In the genomic region with DNA sequence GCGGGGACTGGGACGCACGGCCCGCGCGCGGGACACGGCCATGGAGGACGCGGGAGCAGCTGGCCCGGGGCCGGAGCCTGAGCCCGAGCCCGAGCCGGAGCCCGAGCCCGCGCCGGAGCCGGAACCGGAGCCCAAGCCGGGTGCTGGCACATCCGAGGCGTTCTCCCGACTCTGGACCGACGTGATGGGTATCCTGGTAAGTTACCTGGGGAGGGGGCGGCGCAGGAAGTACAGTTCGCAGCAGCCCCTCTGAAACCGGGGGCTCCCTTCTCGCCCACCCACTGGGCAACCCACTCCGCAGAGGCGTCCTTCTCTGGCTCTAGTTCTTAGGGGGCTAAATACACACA, we compare ENCODE assay signal across 8 cellular contexts. TPM values are rescaled to one million over a fixed set of nuclear protein-coding genes. Genes with fewer than 3 reads are reported as not detected.
DNase-seq lines count a peak whose midpoint lies in the region; ATAC-seq, FAIRE-seq and TF ChIP-seq lines count a peak whose summit lies in the region.
"Had no signal": no experiment of that assay in that cellular context is flagged by ENCODE, and none has a peak within 500 bp of the region (broad histone marks: within the 10 kb centered on the region; RNA-seq: fewer than 3 reads in every experiment).

No MANE protein-coding gene starts in this region.

- H3K9me3 Mint-ChIP-seq in activated naive CD8-positive, alpha-beta T cell treated with anti-CD3 and anti-CD28 coated beads, Interleukin-2, amount 50 U/mL, for 24 hours = no peaks in the 10 kb centered on the region
- H3K9me3 Mint-ChIP-seq in stimulated activated naive B cell treated with anti-CD40 and anti-IgM and Interleukin-4, amounts not matched to agents 10 μg/mL and 1 μg/mL and 100 μg/mL, for 72 hours = no peaks in the 10 kb centered on the region

- H3K9ac ChIP-seq in kidney (ENCODE audit: low read length in 2 of 2) = peak overlapping the region; percentile 6 to 83

- H3K4me3 Mint-ChIP-seq in activated naive CD8-positive, alpha-beta T cell treated with anti-CD3 and anti-CD28 coated beads, Interleukin-2, amount 50 U/mL, for 24 hours = peak overlapping the region; percentile 21
- peak overlapping the region; percentile 67 to 74 for H3K4me3 Mint-ChIP-seq in stimulated activated naive B cell treated with anti-CD40 and anti-IgM and Interleukin-4, amounts not matched to agents 10 μg/mL and 1 μg/mL and 100 μg/mL, for 72 hours

- no peak for TF ChIP-seq CTCF in kidney (IDR thresholded peaks at IDR 0.05; ENCODE audit: borderline replicate concordance, extremely low read depth, insufficient read depth)

- no peak for FAIRE-seq in kidney (lab: Jason Lieb, UNC)
- FAIRE-seq in urothelium cell line (lab: Jason Lieb, UNC) = no peak

- peaks cover 7% of the 10 kb centered on the region for H3K4me1 Mint-ChIP-seq in activated naive CD8-positive, alpha-beta T cell treated with anti-CD3 and anti-CD28 coated beads, Interleukin-2, amount 50 U/mL, for 24 hours
- H3K4me1 Mint-ChIP-seq in stimulated activated naive B cell treated with anti-CD40 and anti-IgM and Interleukin-4, amounts not matched to agents 10 μg/mL and 1 μg/mL and 100 μg/mL, for 72 hours = peaks cover 6 to 8% of the 10 kb centered on the region in 2 donors

- peaks cover 0 to 7% of the 10 kb centered on the region in 2 donors for H3K4me1 ChIP-seq in kidney (ENCODE audit: control insufficient read depth in 1 of 2, insufficient read depth in 1 of 2, low read depth in 1 of 2, low read length in 2 of 2)

- H3K36me3 ChIP-seq in kidney (ENCODE audit: control insufficient read depth in 1 of 2, insufficient read depth in 2 of 2, low read length in 2 of 2) = no peaks in the 10 kb centered on the region

- DNase-seq in activated naive CD8-positive, alpha-beta T cell treated with anti-CD3 and anti-CD28 coated beads, Interleukin-2, amount 50 U/mL, for 24 hours = no peak
- DNase-seq in kidney (peak; percentile 78), urothelium cell line (ENCODE audit: low spot score) (no peak), left lobe of liver (ENCODE audit: low spot score) (no peak)
- no peak for DNase-seq in stimulated activated naive B cell treated with anti-CD40 and anti-IgM and Interleukin-4, amounts not matched to agents 10 μg/mL and 1 μg/mL and 100 μg/mL, for 72 hours
- DNase-seq: activated CD4-positive, alpha-beta T cell treated with anti-CD3 and anti-CD28 coated beads, Interleukin-2, amount 50 U/mL, for 1 hour had no signal

- H3K36me3 Mint-ChIP-seq in activated naive CD8-positive, alpha-beta T cell treated with anti-CD3 and anti-CD28 coated beads, Interleukin-2, amount 50 U/mL, for 24 hours (ENCODE audit: low read depth) = no peaks in the 10 kb centered on the region
- no peaks in the 10 kb centered on the region for H3K36me3 Mint-ChIP-seq in stimulated activated naive B cell treated with anti-CD40 and anti-IgM and Interleukin-4, amounts not matched to agents 10 μg/mL and 1 μg/mL and 100 μg/mL, for 72 hours

- no peak overlapping the region for H3K27ac Mint-ChIP-seq in activated naive CD8-positive, alpha-beta T cell treated with anti-CD3 and anti-CD28 coated beads, Interleukin-2, amount 50 U/mL, for 24 hours
- no peak overlapping the region for H3K27ac Mint-ChIP-seq in stimulated activated naive B cell treated with anti-CD40 and anti-IgM and Interleukin-4, amounts not matched to agents 10 μg/mL and 1 μg/mL and 100 μg/mL, for 72 hours

- peak overlapping the region; percentile 73 to 89 for H3K27ac ChIP-seq in kidney (ENCODE audit: low read depth in 2 of 2, low read length in 2 of 2)

- H3K4me3 ChIP-seq in kidney (ENCODE audit: low read length in 2 of 2) = peak overlapping the region; percentile 73 to 76

- H3K27me3 Mint-ChIP-seq in activated naive CD8-positive, alpha-beta T cell treated with anti-CD3 and anti-CD28 coated beads, Interleukin-2, amount 50 U/mL, for 24 hours = peaks cover 60% of the 10 kb centered on the region
- peaks cover 38 to 61% of the 10 kb centered on the region in 2 donors for H3K27me3 Mint-ChIP-seq in stimulated activated naive B cell treated with anti-CD40 and anti-IgM and Interleukin-4, amounts not matched to agents 10 μg/mL and 1 μg/mL and 100 μg/mL, for 72 hours

- intact Hi-C loops in kidney (cut with DNase I) = no loop called here

- ATAC-seq in HG02642 (IDR thresholded peaks at IDR 0.05; ENCODE audit: poor library complexity, unreplicated experiment) = peak; percentile 3
- no peak for ATAC-seq in activated naive CD8-positive, alpha-beta T cell treated with anti-CD3 and anti-CD28 coated beads, Interleukin-2, amount 50 U/mL, for 24 hours
- ATAC-seq in stimulated activated naive B cell treated with anti-CD40 and anti-IgM and Interleukin-4, amounts not matched to agents 10 μg/mL and 1 μg/mL and 100 μg/mL, for 72 hours (replicated peaks) = no peak
- ATAC-seq in GM18907 (IDR thresholded peaks at IDR 0.05; ENCODE audit: unreplicated experiment) = no peak
- no peak for ATAC-seq in left lobe of liver

- no peaks in the 10 kb centered on the region for H3K9me3 ChIP-seq in kidney (ENCODE audit: control insufficient read depth in 1 of 2, low read length in 2 of 2)

RNA-seq across cellular contexts. Expression of a gene that starts 0.4 kb away (rescaled TPM):
- 148 TPM for total RNA-seq in kidney
- 6.2 TPM for polyA plus RNA-seq in kidney (ENCODE audit: insufficient read depth, low read depth, low replicate concordance)
- total RNA-seq in left lobe of liver = 14.0 TPM
